In genomic region chr14:104639481-104639880, GRCh38 we compare ENCODE assay signal across 14 cellular contexts. TPM values are rescaled to one million over a fixed set of nuclear protein-coding genes. Genes with fewer than 3 reads are reported as not detected.
DNase-seq lines count a peak whose midpoint lies in the region; ATAC-seq, FAIRE-seq and TF ChIP-seq lines count a peak whose summit lies in the region.
"Had no signal": no experiment of that assay in that cellular context is flagged by ENCODE, and none has a peak within 500 bp of the region (broad histone marks: within the 10 kb centered on the region; RNA-seq: fewer than 3 reads in every experiment).

No MANE protein-coding gene starts in this region.

- no peak overlapping the region for H2BK120ac ChIP-seq in IMR-90 (ENCODE audit: low read depth, low read length)
- no peak overlapping the region for H2BK120ac ChIP-seq in H1 (replicated peaks; ENCODE audit: low read depth, low read length)

- H2BK12ac ChIP-seq in H1 (ENCODE audit: low read depth, low read length): 0 out of 2 replicates have a peak overlapping the region, but pooled peaks have one; percentile 50

- no peak overlapping the region for H2AK5ac ChIP-seq in IMR-90 (ENCODE audit: low read depth, low read length)
- no peak overlapping the region for H2AK5ac ChIP-seq in H1 (ENCODE audit: low read depth, low read length)

- POLR2A ChIA-PET in A673 (lab: Charles Lee; ENCODE audit: low non-redundant PET) (no interaction called here), IMR-90 (lab: Charles Lee; ENCODE audit: unreplicated experiment) (no interaction called here), H1 (lab: Charles Lee; ENCODE audit: partially characterized antibody) (no interaction called here)

- H3K36me3 ChIP-seq in A673 (ENCODE audit: insufficient read depth, low read length, poor library complexity, severe bottlenecking): no peaks in the 10 kb centered on the region
- no peaks in the 10 kb centered on the region for H3K36me3 ChIP-seq in BLaER1 treated with 17β-estradiol and CSF1 and Interleukin-3, amounts not matched to agents 10 nM and 100 nM
- H3K36me3 ChIP-seq in IMR-90 (ENCODE audit: control insufficient read depth, insufficient read depth, low read length): no peaks in the 10 kb centered on the region
- H3K36me3 ChIP-seq in H1 (ENCODE audit: control insufficient read depth in 2 of 4, insufficient read depth in 4 of 4, low read length in 3 of 4): no peaks in the 10 kb centered on the region; a peak in 2 of 8 replicates

- no peaks in the 10 kb centered on the region for H3K4me1 Mint-ChIP-seq in activated T-helper 2 cell treated with anti-CD3 and anti-CD28 coated beads, Interferon-gamma antibody, Interleukin-2, Interleukin-4, amounts not matched to agents 10 μg/mL and 5 μg/mL and 100 μg/mL, durations not matched to agents 14 hours and 24 hours and 36 hours (ENCODE audit: low read depth)

- H3K23ac ChIP-seq in IMR-90 (ENCODE audit: low read depth, low read length) (no peak overlapping the region), H1 (ENCODE audit: insufficient read length) (no peak overlapping the region)

- H3K4me1 ChIP-seq in A673 (ENCODE audit: insufficient read depth, low read length, poor library complexity, severe bottlenecking) (peaks cover 13% of the 10 kb centered on the region), IMR-90 (ENCODE audit: control insufficient read depth, insufficient read depth, low read length) (no peaks in the 10 kb centered on the region), H1 (replicated peaks in 1 of 4; ENCODE audit: control insufficient read depth in 3 of 4, insufficient read depth in 4 of 4, low read length in 3 of 4) (no peaks in the 10 kb centered on the region)
- H3K4me1 ChIP-seq in BLaER1 treated with 17β-estradiol and CSF1 and Interleukin-3, amounts not matched to agents 10 nM and 100 nM: peaks cover 42 to 84% (median 69%) of the 10 kb centered on the region in 10 experiments

- no peak for FAIRE-seq in H1 (lab: Jason Lieb, UNC)
- FAIRE-seq: GM12878 had no signal

- peak overlapping the region; percentile 37 for H2AK9ac ChIP-seq in IMR-90 (replicated peaks; ENCODE audit: low read depth, low read length, poor library complexity)

- H3K27me3 ChIP-seq in A673 (replicated peaks; ENCODE audit: insufficient read depth, low read depth, low read length, poor library complexity): no peaks in the 10 kb centered on the region
- peaks cover 0 to 11% (median 0%) of the 10 kb centered on the region in 11 experiments; a peak in 4 of 22 replicates for H3K27me3 ChIP-seq in BLaER1 treated with 17β-estradiol and CSF1 and Interleukin-3, amounts not matched to agents 10 nM and 100 nM
- peaks cover 22% of the 10 kb centered on the region for H3K27me3 ChIP-seq in IMR-90 (ENCODE audit: control insufficient read depth, insufficient read depth, low read length)
- no peaks in the 10 kb centered on the region; a peak in 1 of 7 replicates for H3K27me3 ChIP-seq in H1 (replicated peaks in 1 of 4; ENCODE audit: control insufficient read depth in 3 of 4, extremely low read depth in 1 of 4, insufficient read depth in 3 of 4, low read length in 3 of 4)

- no peak overlapping the region for H2BK15ac ChIP-seq in IMR-90 (ENCODE audit: low read depth, low read length)
- no peak overlapping the region for H2BK15ac ChIP-seq in H1 (ENCODE audit: low read length)

- H3K18ac ChIP-seq in IMR-90 (ENCODE audit: low read depth, low read length): no peak overlapping the region
- H3K18ac ChIP-seq in H1 (ENCODE audit: extremely low read depth, low read length): no peak overlapping the region

- H3K27me3 Mint-ChIP-seq in activated T-helper 2 cell treated with anti-CD3 and anti-CD28 coated beads, Interferon-gamma antibody, Interleukin-2, Interleukin-4, amounts not matched to agents 10 μg/mL and 5 μg/mL and 100 μg/mL, durations not matched to agents 14 hours and 24 hours and 36 hours (ENCODE audit: low read depth): no peaks in the 10 kb centered on the region

- H3K36me3 Mint-ChIP-seq in activated T-helper 2 cell treated with anti-CD3 and anti-CD28 coated beads, Interferon-gamma antibody, Interleukin-2, Interleukin-4, amounts not matched to agents 10 μg/mL and 5 μg/mL and 100 μg/mL, durations not matched to agents 14 hours and 24 hours and 36 hours (ENCODE audit: low read depth): no peaks in the 10 kb centered on the region
- H3K36me3 Mint-ChIP-seq: CD8-positive, alpha-beta T cell had no signal

- H3K4me3 ChIP-seq in A673 (ENCODE audit: low read depth, low read length, poor library complexity, severe bottlenecking) (no peak overlapping the region), IMR-90 (ENCODE audit: insufficient read depth, low read depth, low read length) (no peak overlapping the region), H1 (ENCODE audit: extremely low read depth in 1 of 4, insufficient read depth in 2 of 4, low read depth in 3 of 4, low read length in 4 of 4) (no peak overlapping the region)
- H3K4me3 ChIP-seq in BLaER1 treated with 17β-estradiol and CSF1 and Interleukin-3, amounts not matched to agents 10 nM and 100 nM: no peak overlapping the region
- H3K4me3 ChIP-seq: GM12878 had no signal

- dilution Hi-C loops in IMR-90 (cut with HindIII; ENCODE audit: low sequenced_read_pairs, unreplicated experiment): no loop called here

- H3K23me2 ChIP-seq in H1 (ENCODE audit: low read depth, low read length): no peaks in the 10 kb centered on the region

- H3K27ac Mint-ChIP-seq in activated T-helper 2 cell treated with anti-CD3 and anti-CD28 coated beads, Interferon-gamma antibody, Interleukin-2, Interleukin-4, amounts not matched to agents 10 μg/mL and 5 μg/mL and 100 μg/mL, durations not matched to agents 14 hours and 24 hours and 36 hours: no peak overlapping the region
- H3K27ac Mint-ChIP-seq: CD8-positive, alpha-beta T cell had no signal

- TF ChIP-seq CTCF in A673 (conservative IDR thresholded peaks at IDR 0.05; ENCODE audit: low read depth, low read length) (no peak), IMR-90 (conservative IDR thresholded peaks at IDR 0.05; ENCODE audit: low read depth, low read length) (no peak), H1 (IDR thresholded peaks at IDR 0.05; ENCODE audit: control extremely low read depth in 1 of 3, insufficient read depth in 1 of 3, low read depth in 1 of 3, low read length in 3 of 3) (no peak)

- no peak overlapping the region for H3K4me3 Mint-ChIP-seq in activated T-helper 2 cell treated with anti-CD3 and anti-CD28 coated beads, Interferon-gamma antibody, Interleukin-2, Interleukin-4, amounts not matched to agents 10 μg/mL and 5 μg/mL and 100 μg/mL, durations not matched to agents 14 hours and 24 hours and 36 hours (ENCODE audit: low read depth)
- H3K4me3 Mint-ChIP-seq: CD8-positive, alpha-beta T cell had no signal

- no peak overlapping the region for H4K8ac ChIP-seq in IMR-90 (ENCODE audit: low read depth in 2 of 2, low read length in 2 of 2)
- peak overlapping the region; percentile 48; the same call in 1 of the 2 replicates for H4K8ac ChIP-seq in H1 (ENCODE audit: extremely low read depth, insufficient read depth, low read length)

- no CpG with 5 or more reads among the region's 5 CpGs for WGBS in IMR-90 (ENCODE audit: extremely low coverage in 2 of 2, insufficient read length in 1 of 2), 2 experiments
- 85% methylated on average over 5 of the region's 5 CpGs; no CpG with 5 or more reads in 1 of the 2 experiments for WGBS in H1 (ENCODE audit: extremely low coverage in 1 of 2, insufficient coverage in 1 of 2, insufficient read length in 1 of 2, insufficient replicate concordance in 2 of 2, low coverage in 1 of 2, low lambda C conversion rate in 2 of 2, missing lambda C conversion rate in 1 of 2), 2 experiments

- peak overlapping the region; percentile 59 to 79 (median 71); a peak in 15 of 22 replicates for H3K4me2 ChIP-seq in BLaER1 treated with 17β-estradiol and CSF1 and Interleukin-3, amounts not matched to agents 10 nM and 100 nM
- H3K4me2 ChIP-seq in IMR-90 (ENCODE audit: low read depth, low read length) (no peak overlapping the region), H1 (ENCODE audit: insufficient read depth in 1 of 2, low read depth in 2 of 2, low read length in 2 of 2) (no peak overlapping the region)
- H3K4me2 ChIP-seq: KMS-11 had no signal

- TF ChIP-seq POLR2A in IMR-90 (IDR thresholded peaks at IDR 0.05; ENCODE audit: low read depth, low read length): no peak
- TF ChIP-seq POLR2A in H1 (IDR thresholded peaks at IDR 0.05; ENCODE audit: control extremely low read depth in 1 of 2, low read depth in 2 of 2, low read length in 2 of 2): no peak

- no peak overlapping the region for H4K91ac ChIP-seq in IMR-90 (ENCODE audit: insufficient read depth, low read depth, low read length)
- no peak overlapping the region for H4K91ac ChIP-seq in H1 (replicated peaks; ENCODE audit: insufficient read length, low read length)

- H2BK5ac ChIP-seq in IMR-90 (ENCODE audit: low read depth, low read length, poor library complexity, severe bottlenecking): no peak overlapping the region
- no peak overlapping the region for H2BK5ac ChIP-seq in H1 (ENCODE audit: low read depth, low read length)

- no peak for TF ChIP-seq RAD21 in IMR-90 (IDR thresholded peaks at IDR 0.05; ENCODE audit: low read length)
- TF ChIP-seq RAD21 in H1 (IDR thresholded peaks at IDR 0.05 in 1 of 2, conservative IDR thresholded peaks at IDR 0.05 in 1 of 2; ENCODE audit: low read depth in 2 of 2, low read length in 2 of 2): no peak

- no peaks in the 10 kb centered on the region for H3K9me3 Mint-ChIP-seq in activated T-helper 2 cell treated with anti-CD3 and anti-CD28 coated beads, Interferon-gamma antibody, Interleukin-2, Interleukin-4, amounts not matched to agents 10 μg/mL and 5 μg/mL and 100 μg/mL, durations not matched to agents 14 hours and 24 hours and 36 hours
- H3K9me3 Mint-ChIP-seq: CD8-positive, alpha-beta T cell had no signal

- H3K56ac ChIP-seq in IMR-90 (ENCODE audit: extremely low read depth, insufficient read depth, low read length) (no peak overlapping the region), H1 (replicated peaks; ENCODE audit: insufficient read length, low read depth, low read length) (no peak overlapping the region)

- TF ChIP-seq EP300 in H1 (IDR thresholded peaks at IDR 0.05; ENCODE audit: borderline replicate concordance in 1 of 2, low read depth in 2 of 2, low read length in 2 of 2): no peak

- H3K4ac ChIP-seq in IMR-90 (ENCODE audit: low read depth, low read length) (no peak overlapping the region), H1 (replicated peaks; ENCODE audit: insufficient read length, low read depth, low read length) (no peak overlapping the region)

- H3K9ac ChIP-seq in BLaER1 treated with 17β-estradiol and CSF1 and Interleukin-3, amounts not matched to agents 10 nM and 100 nM: peak overlapping the region in 1 of 11 experiments; percentile 80; a peak in 1 of 22 replicates
- H3K9ac ChIP-seq in IMR-90 (ENCODE audit: low read depth, low read length) (no peak overlapping the region), H1 (replicated peaks in 1 of 4; ENCODE audit: extremely low read depth in 1 of 4, low read depth in 3 of 4, low read length in 3 of 4) (no peak overlapping the region)
- H3K9ac ChIP-seq: KMS-11 had no signal

- BruUV-seq in A673 (replicated peaks; lab: Mats Ljungman, UMichigan): no TSS peak
- BruUV-seq in IMR-90 (replicated peaks; lab: Mats Ljungman, UMichigan): no TSS peak

- H3K79me1 ChIP-seq in IMR-90 (ENCODE audit: low read depth in 1 of 2, low read length in 2 of 2) (no peaks in the 10 kb centered on the region), H1 (ENCODE audit: low read depth, low read length) (no peaks in the 10 kb centered on the region)

- H3K14ac ChIP-seq in IMR-90 (replicated peaks; ENCODE audit: low read depth, low read length) (no peak overlapping the region), H1 (ENCODE audit: insufficient read length) (no peak overlapping the region)

- H2AFZ ChIP-seq in IMR-90 (replicated peaks; ENCODE audit: low read length, poor library complexity) (peak overlapping the region; percentile 84), H1 (ENCODE audit: low read length) (no peak overlapping the region)

- H3K9me3 ChIP-seq in A673 (ENCODE audit: low read depth, low read length, poor library complexity, severe bottlenecking): no peaks in the 10 kb centered on the region
- no peaks in the 10 kb centered on the region for H3K9me3 ChIP-seq in BLaER1 treated with 17β-estradiol and CSF1 and Interleukin-3, amounts not matched to agents 10 nM and 100 nM (replicated peaks in 1 of 11)
- H3K9me3 ChIP-seq in IMR-90 (ENCODE audit: control insufficient read depth, insufficient read depth, low read length): no peaks in the 10 kb centered on the region
- no peaks in the 10 kb centered on the region for H3K9me3 ChIP-seq in H1 (ENCODE audit: insufficient read depth in 2 of 2, low read depth in 1 of 2, low read length in 1 of 2)

- peak; percentile 71 for DNase-seq in A673 (ENCODE audit: low spot score)
- DNase-seq in IMR-90: no peak
- no peak for DNase-seq in H1 (ENCODE audit: low read depth in 1 of 2, low spot score in 2 of 2)
- no peak for DNase-seq in activated T-helper 2 cell treated with anti-CD3 and anti-CD28 coated beads, Interferon-gamma antibody, Interleukin-2, Interleukin-4, amounts not matched to agents 10 μg/mL and 5 μg/mL and 100 μg/mL, durations not matched to agents 14 hours and 24 hours and 36 hours (ENCODE audit: low spot score)
- DNase-seq in activated gamma-delta T cell (lab: John Stamatoyannopoulos, UW): no peak
- DNase-seq in NCI-H1105 treated with DMSO at 0.1 percent for 48 hours (lab: John Stamatoyannopoulos, UW): no peak
- no peak for DNase-seq in HUDEP-2 (lab: John Stamatoyannopoulos, UW; ENCODE audit: unreplicated experiment in 76 of 76)

- ATAC-seq in IMR-90 (ENCODE audit: low read depth): no peak

- H3K27ac ChIP-seq in A673 (ENCODE audit: low read depth, low read length, poor library complexity, severe bottlenecking) (no peak overlapping the region), IMR-90 (ENCODE audit: insufficient read depth, low read length) (no peak overlapping the region), H1 (ENCODE audit: low read depth, low read length) (no peak overlapping the region)
- no peak overlapping the region for H3K27ac ChIP-seq in BLaER1 treated with 17β-estradiol and CSF1 and Interleukin-3, amounts not matched to agents 10 nM and 100 nM
- H3K27ac ChIP-seq: KMS-11 had no signal

- H2BK20ac ChIP-seq in IMR-90 (ENCODE audit: low read depth, low read length) (no peak overlapping the region), H1 (ENCODE audit: low read length) (no peak overlapping the region)

- intact Hi-C loops in A673 (cut with micrococcal nuclease; ENCODE audit: unreplicated experiment): no loop called here
- intact Hi-C loops in IMR-90 (cut with micrococcal nuclease): no loop called here
- intact Hi-C loops in activated T-helper 2 cell treated with anti-CD3 and anti-CD28 coated beads, Interferon-gamma antibody, Interleukin-2, Interleukin-4, amounts not matched to agents 10 μg/mL and 5 μg/mL and 100 μg/mL, durations not matched to agents 14 hours and 24 hours and 36 hours (cut with micrococcal nuclease): no loop called here

- H3K9me1 ChIP-seq in IMR-90 (ENCODE audit: insufficient read depth, low read length): no peaks in the 10 kb centered on the region

- H4K5ac ChIP-seq in IMR-90 (ENCODE audit: low read depth, low read length) (no peak overlapping the region), H1 (ENCODE audit: insufficient read length, low read depth, low read length) (no peak overlapping the region)

- no peaks in the 10 kb centered on the region for H4K20me1 ChIP-seq in BLaER1 treated with 17β-estradiol and CSF1 and Interleukin-3, amounts not matched to agents 10 nM and 100 nM
- no peaks in the 10 kb centered on the region for H4K20me1 ChIP-seq in IMR-90 (ENCODE audit: insufficient read depth, low read length)
- no peaks in the 10 kb centered on the region for H4K20me1 ChIP-seq in H1 (replicated peaks in 1 of 2; ENCODE audit: control insufficient read depth in 1 of 2, insufficient read depth in 2 of 2, low read length in 2 of 2)

- no peaks in the 10 kb centered on the region for H3K79me2 ChIP-seq in H1 (ENCODE audit: control insufficient read depth in 1 of 2, insufficient read depth in 2 of 2, low read length in 2 of 2)

- in situ Hi-C loops in IMR-90 (cut with MboI; ENCODE audit: low sequenced_read_pairs): loop anchor here (25.0 kb wide), 1 partner anchor 552 kb away; the partner anchor contains the start of gene ASPG

- CTCF ChIA-PET in A673 (lab: Charles Lee) (interaction anchor here (0.5 kb wide), 1 partner anchor 503 kb away, joined by 4 read pairs; no protein-coding TSS in a partner anchor), IMR-90 (lab: Yijun Ruan, JAX) (interaction anchor here (1.0 to 1.2 kb wide), 2 partner anchors 9 to 562 kb away, joined by 3 to 5 read pairs; no protein-coding TSS in a partner anchor), H1 (lab: Charles Lee; ENCODE audit: partially characterized antibody) (interaction anchor here (0.6 to 1.9 kb wide), 6 partner anchors 35 to 494 kb away, joined by 3 to 8 read pairs (median 4); partner anchors contain the start of gene TMEM179)

RNA-seq across cellular contexts. Expression of gene TMEM179, which starts 34.9 kb away (rescaled TPM):
- 0.39 and 0.58 TPM in 2 replicates for total RNA-seq in A673 (2021)
- not detected in 2 replicates for total RNA-seq in IMR-90 (2012; rRNA removed)
- polyA plus RNA-seq in IMR-90 (2012; rRNA removed): not detected in 2 replicates
- polyA plus RNA-seq in IMR-90 (2012; cell fraction: cytosol; rRNA removed): 0.12 TPM in 1 of 2 replicates, not detected in the other
- 0.04 and 0.05 TPM in 2 replicates for polyA plus RNA-seq in IMR-90 (2012; cell fraction: nucleus; rRNA removed; ENCODE audit: low replicate concordance)
- total RNA-seq in H1 (2021; fragmentation: NEBNext Ultra II Directional; extraction: Animal tissue kit (Norgen Biotek cat#: 25700)): 2.9 TPM in 2 replicates
- 4.0 and 4.6 TPM in 2 replicates for polyA plus RNA-seq in H1 (2011; rRNA removed)
- polyA plus RNA-seq in H1 (2011; cell fraction: cytosol; rRNA removed): 3.7 TPM
- polyA plus RNA-seq in H1 (2011; cell fraction: nucleus; rRNA removed): 4.6 TPM
- polyA plus RNA-seq in H1 (2012, experiment 1 of 2): 1.7 to 6.0 TPM (median 4.1 TPM) in 4 replicates
- polyA plus RNA-seq in H1 (2012, experiment 2 of 2): 1.8 TPM
- polyA plus RNA-seq in H1 (2013, experiment 1 of 2): 1.8 TPM
- 1.9 TPM for polyA plus RNA-seq in H1 (2013, experiment 2 of 2)
- polyA minus RNA-seq in H1 (2011; rRNA and poly(A)+ RNA removed): 1.1 and 3.6 TPM in 2 replicates
- 2.4 TPM for polyA minus RNA-seq in H1 (2011; cell fraction: cytosol; rRNA and poly(A)+ RNA removed)
- polyA minus RNA-seq in H1 (2011; cell fraction: nucleus; rRNA and poly(A)+ RNA removed): 3.4 TPM
- 0.18 and 0.30 TPM in 2 replicates for total RNA-seq in activated T-helper 2 cell treated with anti-CD3 and anti-CD28 coated beads, Interferon-gamma antibody, Interleukin-2, Interleukin-4, amounts not matched to agents 10 μg/mL and 5 μg/mL and 100 μg/mL, durations not matched to agents 14 hours and 24 hours and 36 hours
- total RNA-seq: Calu3; CD8-positive, alpha-beta T cell; G401; GM12878 had no signal
- polyA plus RNA-seq: GM12878 had no signal

RNA-seq across cellular contexts. Expression of gene INF2, which starts 49.9 kb away (rescaled TPM):
- total RNA-seq in A673 (2021) (70.9 and 74.2 TPM in 2 replicates), IMR-90 (2012; rRNA removed) (16.8 and 20.0 TPM in 2 replicates)
- polyA plus RNA-seq in IMR-90 (2012; rRNA removed) (62.1 and 76.2 TPM in 2 replicates), H1 (2011; rRNA removed) (29.1 and 42.3 TPM in 2 replicates)
- polyA plus RNA-seq in IMR-90 (2012; cell fraction: cytosol; rRNA removed): 39.3 and 68.1 TPM in 2 replicates
- polyA plus RNA-seq in IMR-90 (2012; cell fraction: nucleus; rRNA removed; ENCODE audit: low replicate concordance): 179 and 366 TPM in 2 replicates
- total RNA-seq in H1 (2021; fragmentation: NEBNext Ultra II Directional; extraction: Animal tissue kit (Norgen Biotek cat#: 25700)): 54.0 and 59.5 TPM in 2 replicates
- polyA plus RNA-seq in H1 (2011; cell fraction: cytosol; rRNA removed): 28.5 TPM
- 143 TPM for polyA plus RNA-seq in H1 (2011; cell fraction: nucleus; rRNA removed)
- 27.3 to 49.9 TPM (median 47.0 TPM) in 4 replicates for polyA plus RNA-seq in H1 (2012, experiment 1 of 2)
- polyA plus RNA-seq in H1 (2012, experiment 2 of 2): 33.6 TPM
- polyA plus RNA-seq in H1 (2013, experiment 1 of 2): 36.0 TPM
- polyA plus RNA-seq in H1 (2013, experiment 2 of 2): 32.6 TPM
- 12.8 and 15.1 TPM in 2 replicates for polyA minus RNA-seq in H1 (2011; rRNA and poly(A)+ RNA removed)
- 22.1 TPM for polyA minus RNA-seq in H1 (2011; cell fraction: cytosol; rRNA and poly(A)+ RNA removed)
- polyA minus RNA-seq in H1 (2011; cell fraction: nucleus; rRNA and poly(A)+ RNA removed): 27.8 TPM
- 93.7 and 93.8 TPM in 2 replicates for total RNA-seq in activated T-helper 2 cell treated with anti-CD3 and anti-CD28 coated beads, Interferon-gamma antibody, Interleukin-2, Interleukin-4, amounts not matched to agents 10 μg/mL and 5 μg/mL and 100 μg/mL, durations not matched to agents 14 hours and 24 hours and 36 hours

RNA-seq across cellular contexts. Expression of gene C14orf180, which starts 59.9 kb away (rescaled TPM):
- total RNA-seq in A673 (2021) (not detected in 2 replicates), IMR-90 (2012; rRNA removed) (not detected in 2 replicates)
- polyA plus RNA-seq in IMR-90 (2012; rRNA removed) (not detected in 2 replicates), H1 (2011; rRNA removed) (not detected in 2 replicates)
- polyA plus RNA-seq in IMR-90 (2012; cell fraction: cytosol; rRNA removed): not detected in 2 replicates
- polyA plus RNA-seq in IMR-90 (2012; cell fraction: nucleus; rRNA removed; ENCODE audit: low replicate concordance): 0.07 TPM in 1 of 2 replicates, not detected in the other
- not detected in 2 replicates for total RNA-seq in H1 (2021; fragmentation: NEBNext Ultra II Directional; extraction: Animal tissue kit (Norgen Biotek cat#: 25700))
- not detected for polyA plus RNA-seq in H1 (2011; cell fraction: cytosol; rRNA removed)
- not detected for polyA plus RNA-seq in H1 (2011; cell fraction: nucleus; rRNA removed)
- polyA plus RNA-seq in H1 (2012, experiment 1 of 2): not detected in 4 replicates
- not detected for polyA plus RNA-seq in H1 (2012, experiment 2 of 2)
- polyA plus RNA-seq in H1 (2013, experiment 1 of 2): not detected
- not detected for polyA plus RNA-seq in H1 (2013, experiment 2 of 2)
- polyA minus RNA-seq in H1 (2011; rRNA and poly(A)+ RNA removed): not detected in 2 replicates
- not detected for polyA minus RNA-seq in H1 (2011; cell fraction: cytosol; rRNA and poly(A)+ RNA removed)
- not detected for polyA minus RNA-seq in H1 (2011; cell fraction: nucleus; rRNA and poly(A)+ RNA removed)
- not detected in 2 replicates for total RNA-seq in activated T-helper 2 cell treated with anti-CD3 and anti-CD28 coated beads, Interferon-gamma antibody, Interleukin-2, Interleukin-4, amounts not matched to agents 10 μg/mL and 5 μg/mL and 100 μg/mL, durations not matched to agents 14 hours and 24 hours and 36 hours
- total RNA-seq: Calu3; CD8-positive, alpha-beta T cell; G401; GM12878 had no signal
- polyA plus RNA-seq: BJ, GM12878 had no signal

Comparison
In these comparisons a context has a peak if more than half of its experiments do, and no peak if none do; other contexts are left out.
1. H3K4me2 ChIP-seq: peak in BLaER1 treated with 17β-estradiol and CSF1 and Interleukin-3, amounts not matched to agents 10 nM and 100 nM (11 of 11); none in IMR-90 (single experiment) and H1 (0 of 2).